ENCODE assay signal across 10 cellular contexts in the genomic region with DNA sequence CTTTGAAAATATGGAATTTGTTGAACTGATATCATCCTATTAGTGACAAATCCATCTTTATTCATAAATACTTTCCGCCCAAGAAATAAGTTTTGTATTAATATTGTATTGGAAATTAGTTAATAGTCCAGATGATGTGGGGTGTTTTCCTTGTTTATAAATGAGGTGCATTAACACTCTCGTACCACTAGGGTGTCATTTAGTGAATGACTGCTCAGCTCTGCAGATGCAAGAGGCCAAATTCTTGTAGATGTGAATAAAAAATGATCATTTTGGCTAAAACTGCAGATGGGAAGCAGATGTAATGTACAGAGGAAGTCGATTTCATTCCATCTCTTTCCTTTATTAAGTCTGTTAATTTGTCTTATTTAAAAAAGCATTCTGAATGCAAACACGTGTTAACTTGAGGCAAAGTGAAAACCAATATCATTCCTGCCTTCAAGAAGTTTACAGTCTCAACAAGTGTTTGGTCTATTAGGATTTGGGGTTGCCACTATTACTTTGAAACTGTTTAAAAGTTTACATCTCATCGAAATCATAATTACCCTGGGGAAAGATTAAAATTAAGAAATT.
DNase-seq lines count a peak whose midpoint lies in the region; ATAC-seq and TF ChIP-seq lines count a peak whose summit lies in the region.
"Had no signal": no experiment of that assay in that cellular context is flagged by ENCODE, and none has a peak within 500 bp of the region (broad histone marks: within the 10 kb centered on the region; RNA-seq: fewer than 3 reads in every experiment).

No MANE protein-coding gene starts in this region.

- DNase-seq in AG09319 (ENCODE audit: extremely low read depth, low read depth) (no peak), SK-MEL-5 (ENCODE audit: low read depth, low spot score) (peak; percentile 22), islet precursor cell (peak; percentile 11), COR-L47 (lab: John Stamatoyannopoulos, UW) (no peak), NCI-H1092 (lab: John Stamatoyannopoulos, UW) (no peak)
- DNase-seq in activated CD4-positive, alpha-beta T cell treated with anti-CD3 and anti-CD28 coated beads for 48 hours, result no peak
- DNase-seq in NK-92 treated with Interleukin-12 subunit alpha and Interleukin-12 subunit beta, amount 100 ng/mL, for 24 hours (lab: John Stamatoyannopoulos, UW), result no peak
- DNase-seq: activated B cell treated with CpG ODN at 0.5 μM for 24 hours, midbrain had no signal

- peak; percentile 43 for ATAC-seq in GM19035 (IDR thresholded peaks at IDR 0.05; ENCODE audit: unreplicated experiment)

- in situ Hi-C loops in SK-MEL-5 (cut with HindIII; ENCODE audit: low pct_unique_long_range_greater_than_20kb, low sequenced_read_pairs), result no loop called here

- TF ChIP-seq CTCF in AG09319 (IDR thresholded peaks at IDR 0.05; ENCODE audit: low read depth, low read length), result peak; percentile 54

Comparison
In these comparisons a context has a peak if more than half of its experiments do, and no peak if none do; other contexts are left out.
1. DNase-seq: peak in SK-MEL-5 (single experiment) and islet precursor cell (single experiment); none in AG09319 (single experiment), activated CD4-positive, alpha-beta T cell treated with anti-CD3 and anti-CD28 coated beads for 48 hours (single experiment), COR-L47 (single experiment), NCI-H1092 (single experiment) and NK-92 treated with Interleukin-12 subunit alpha and Interleukin-12 subunit beta, amount 100 ng/mL, for 24 hours (single experiment).